Comparison of ENCODE assay signal across 27 cellular contexts in the genomic region with DNA sequence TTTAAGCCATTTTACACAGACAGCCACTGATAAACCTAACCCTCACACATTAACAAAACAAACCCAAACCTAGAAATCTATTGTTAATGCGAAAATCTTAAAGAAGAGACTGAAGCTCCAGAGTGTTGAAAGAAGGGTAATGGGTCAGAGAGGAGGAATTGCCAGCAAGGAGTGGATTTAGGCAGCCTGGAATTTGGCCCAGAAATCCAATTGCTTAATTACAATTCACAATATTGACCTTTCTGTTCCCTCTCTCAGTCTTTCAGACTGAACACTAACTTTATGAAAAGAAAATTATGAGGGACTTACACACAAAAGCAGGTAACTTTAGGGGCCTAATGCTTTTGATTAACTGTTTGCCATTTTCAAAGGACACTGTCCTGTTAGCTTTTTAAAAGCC.
A peak's percentile ranks its signal among the peaks of the same experiment; 100 is the strongest.
DNase-seq lines count a peak whose midpoint lies in the region; ATAC-seq, FAIRE-seq and TF ChIP-seq lines count a peak whose summit lies in the region.
"Had no signal": no experiment of that assay in that cellular context is flagged by ENCODE, and none has a peak within 500 bp of the region (broad histone marks: within the 10 kb centered on the region; RNA-seq: fewer than 3 reads in every experiment).

No MANE protein-coding gene starts in this region.

- no peaks in the 10 kb centered on the region for H3K27me3 ChIP-seq in PC-3 (ENCODE audit: low read length)
- H3K27me3 ChIP-seq: BE2C had no signal

- H3K4me1 ChIP-seq in PC-3 (ENCODE audit: insufficient read depth, low read length) = peaks cover 18% of the 10 kb centered on the region
- H3K4me1 ChIP-seq: A549, BE2C had no signal

- FAIRE-seq in G401.6 (lab: Jason Lieb, UNC) = peak; percentile 11
- FAIRE-seq: A549, D721Med, GM12891, GM18507, H54 had no signal

- no peaks in the 10 kb centered on the region for H3K9me3 ChIP-seq in PC-3 (ENCODE audit: low read length)
- H3K9me3 ChIP-seq: A549, BE2C had no signal

- H3K9ac ChIP-seq in PC-3 (ENCODE audit: low read length) = no peak overlapping the region
- H3K9ac ChIP-seq: BLaER1 treated with 17β-estradiol and CSF1 and Interleukin-3, amounts not matched to agents 10 nM and 100 nM had no signal

- no peaks in the 10 kb centered on the region for H3K36me3 ChIP-seq in PC-3 (ENCODE audit: low read depth, low read length)
- H3K36me3 ChIP-seq: BE2C; BLaER1 treated with 17β-estradiol and CSF1 and Interleukin-3, amounts not matched to agents 10 nM and 100 nM had no signal

- H3K27me3 Mint-ChIP-seq in WTC11 (ENCODE audit: low read depth) (no peaks in the 10 kb centered on the region), mesothelial cell of epicardium (ENCODE audit: low read depth) (no peaks in the 10 kb centered on the region)
- H3K27me3 Mint-ChIP-seq in dendritic cell treated with granulocyte-macrophage colony-stimulating factor and Interleukin-4, amounts not matched to agents 40 ng/mL and 50 ng/mL, for 4 days = no peaks in the 10 kb centered on the region
- H3K27me3 Mint-ChIP-seq: CD4-positive, alpha-beta T cell had no signal

- H3K79me2 ChIP-seq in PC-3 (ENCODE audit: low read length) = no peaks in the 10 kb centered on the region

- no peak overlapping the region for H3K4me3 Mint-ChIP-seq in WTC11
- H3K4me3 Mint-ChIP-seq in dendritic cell treated with granulocyte-macrophage colony-stimulating factor and Interleukin-4, amounts not matched to agents 40 ng/mL and 50 ng/mL, for 4 days = no peak overlapping the region
- no peak overlapping the region for H3K4me3 Mint-ChIP-seq in mesothelial cell of epicardium
- H3K4me3 Mint-ChIP-seq: CD14-positive monocyte; CD4-positive, alpha-beta T cell; CD8-positive, alpha-beta memory T cell had no signal

- H3K27ac ChIP-seq in PC-3 (ENCODE audit: low read length) = no peak overlapping the region
- H3K27ac ChIP-seq: A549; BLaER1 treated with 17β-estradiol and CSF1 and Interleukin-3, amounts not matched to agents 10 nM and 100 nM had no signal

- POLR2A ChIA-PET in WTC11 (lab: Charles Lee) (no interaction called here), PC-3 (lab: Charles Lee; ENCODE audit: unreplicated experiment) (no interaction called here)

- ATAC-seq in WTC11 = no peak
- no peak for ATAC-seq in PC-3
- ATAC-seq: A549 had no signal

- H3K4me3 ChIP-seq in PC-3 (ENCODE audit: low read length) = no peak overlapping the region
- H3K4me3 ChIP-seq: A549; BLaER1 treated with 17β-estradiol and CSF1 and Interleukin-3, amounts not matched to agents 10 nM and 100 nM had no signal

- TF ChIP-seq CTCF in WTC11 (IDR thresholded peaks at IDR 0.05) (no peak), mesothelial cell of epicardium (IDR thresholded peaks at IDR 0.05; ENCODE audit: unreplicated experiment) (no peak), PC-3 (conservative IDR thresholded peaks at IDR 0.05; ENCODE audit: low read depth, low read length) (no peak)

- BruUV-seq in PC-3 (replicated peaks; lab: Mats Ljungman, UMichigan) = no TSS peak

- H3K4me2 ChIP-seq in PC-3 (ENCODE audit: low read length) = no peak overlapping the region
- H3K4me2 ChIP-seq: A549; BLaER1 treated with 17β-estradiol and CSF1 and Interleukin-3, amounts not matched to agents 10 nM and 100 nM had no signal

- H3K27ac Mint-ChIP-seq in WTC11 (0 out of 2 replicates have a peak overlapping the region, but pooled peaks have one; percentile 32), mesothelial cell of epicardium (peak overlapping the region; percentile 80)
- peak overlapping the region; percentile 37 for H3K27ac Mint-ChIP-seq in dendritic cell treated with granulocyte-macrophage colony-stimulating factor and Interleukin-4, amounts not matched to agents 40 ng/mL and 50 ng/mL, for 4 days
- H3K27ac Mint-ChIP-seq: CD14-positive monocyte; CD4-positive, alpha-beta T cell; CD8-positive, alpha-beta memory T cell had no signal

- H4K20me1 ChIP-seq in PC-3 (ENCODE audit: low read length) = no peaks in the 10 kb centered on the region

- intact Hi-C loops in dendritic cell treated with granulocyte-macrophage colony-stimulating factor and Interleukin-4, amounts not matched to agents 40 ng/mL and 50 ng/mL, for 4 days (cut with micrococcal nuclease) = loop anchor here (10.0 kb wide), 1 partner anchor 56 kb away; no protein-coding TSS in a partner anchor
- intact Hi-C loops in PC-3 (cut with micrococcal nuclease) = no loop called here

- no peaks in the 10 kb centered on the region for H3K36me3 Mint-ChIP-seq in WTC11
- H3K36me3 Mint-ChIP-seq in dendritic cell treated with granulocyte-macrophage colony-stimulating factor and Interleukin-4, amounts not matched to agents 40 ng/mL and 50 ng/mL, for 4 days (ENCODE audit: low read depth) = no peaks in the 10 kb centered on the region
- H3K36me3 Mint-ChIP-seq in mesothelial cell of epicardium = peaks cover 25% of the 10 kb centered on the region
- H3K36me3 Mint-ChIP-seq: CD14-positive monocyte; CD8-positive, alpha-beta memory T cell had no signal

- H3K9me2 ChIP-seq in PC-3 (replicated peaks; ENCODE audit: low read length) = no peaks in the 10 kb centered on the region

- H2AFZ ChIP-seq in PC-3 (ENCODE audit: low read length) = no peak overlapping the region

- H3K9me3 Mint-ChIP-seq in WTC11 (peaks cover 3% of the 10 kb centered on the region; the same call in 1 of the 2 replicates), mesothelial cell of epicardium (peaks cover 5% of the 10 kb centered on the region)
- no peaks in the 10 kb centered on the region for H3K9me3 Mint-ChIP-seq in dendritic cell treated with granulocyte-macrophage colony-stimulating factor and Interleukin-4, amounts not matched to agents 40 ng/mL and 50 ng/mL, for 4 days
- H3K9me3 Mint-ChIP-seq: CD14-positive monocyte; CD4-positive, alpha-beta T cell had no signal

- no peak for DNase-seq in WTC11 (ENCODE audit: low spot score)
- no peak for DNase-seq in mesothelial cell of epicardium (ENCODE audit: low spot score in 2 of 2, unreplicated experiment in 2 of 2)
- DNase-seq in NCI-H748 (lab: John Stamatoyannopoulos, UW; ENCODE audit: unreplicated experiment) = no peak
- DNase-seq in RKO (ENCODE audit: low spot score) = no peak
- no peak for DNase-seq in PC-3
- DNase-seq in effector CD4-positive, alpha-beta T cell = no peak
- DNase-seq: 8988T; ACHN; AML-193; BE2C; CD4-positive, alpha-beta T cell; CD8-positive, alpha-beta memory T cell; DMS 273 treated with DMSO at 0.1 percent for 48 hours; DMS79; EL; GF-D8; GOT3; HCEC 1CT had no signal

- H3K4me1 Mint-ChIP-seq in WTC11 (peaks cover 8% of the 10 kb centered on the region), mesothelial cell of epicardium (peaks cover 38% of the 10 kb centered on the region)
- H3K4me1 Mint-ChIP-seq in dendritic cell treated with granulocyte-macrophage colony-stimulating factor and Interleukin-4, amounts not matched to agents 40 ng/mL and 50 ng/mL, for 4 days (ENCODE audit: low read depth) = peaks cover 6% of the 10 kb centered on the region
- H3K4me1 Mint-ChIP-seq: CD8-positive, alpha-beta memory T cell had no signal

- CTCF ChIA-PET in WTC11 (lab: Charles Lee) (interaction anchor here (0.9 kb wide), 1 partner anchor 49 kb away, joined by 3 read pairs; no protein-coding TSS in a partner anchor), PC-3 (lab: Charles Lee) (no interaction called here)

- H3F3A ChIP-seq in PC-3 (ENCODE audit: low read length, unreplicated experiment) = no peaks in the 10 kb centered on the region

TF ChIP-seq in WTC11, 78 proteins besides CTCF, POLR2A, EP300 and RAD21 (continues in another document):
- TF ChIP-seq ESRRA (CRISPR knock-in tag; IDR thresholded peaks at IDR 0.05; ENCODE audit: borderline replicate concordance) (no peak), IRF2 (CRISPR knock-in tag; IDR thresholded peaks at IDR 0.05; ENCODE audit: borderline replicate concordance, low read depth) (no peak), ETV6 (CRISPR knock-in tag; IDR thresholded peaks at IDR 0.05) (no peak), GTF2I (CRISPR knock-in tag; conservative IDR thresholded peaks at IDR 0.05) (no peak), NR2C2 (CRISPR knock-in tag; IDR thresholded peaks at IDR 0.05) (no peak), HMGA2 (CRISPR knock-in tag; IDR thresholded peaks at IDR 0.05) (no peak), SP1 (CRISPR knock-in tag; conservative IDR thresholded peaks at IDR 0.05) (no peak), TCF7 (CRISPR knock-in tag; IDR thresholded peaks at IDR 0.05; ENCODE audit: low read depth) (no peak), FOXK1 (CRISPR knock-in tag; IDR thresholded peaks at IDR 0.05) (no peak), SOX15 (CRISPR knock-in tag; IDR thresholded peaks at IDR 0.05) (no peak)
- TF ChIP-seq, protein P1, sequence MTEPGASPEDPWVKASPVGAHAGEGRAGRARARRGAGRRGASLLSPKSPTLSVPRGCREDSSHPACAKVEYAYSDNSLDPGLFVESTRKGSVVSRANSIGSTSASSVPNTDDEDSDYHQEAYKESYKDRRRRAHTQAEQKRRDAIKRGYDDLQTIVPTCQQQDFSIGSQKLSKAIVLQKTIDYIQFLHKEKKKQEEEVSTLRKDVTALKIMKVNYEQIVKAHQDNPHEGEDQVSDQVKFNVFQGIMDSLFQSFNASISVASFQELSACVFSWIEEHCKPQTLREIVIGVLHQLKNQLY (CRISPR knock-in tag; IDR thresholded peaks at IDR 0.05) = no peak
- TF ChIP-seq, protein P2, sequence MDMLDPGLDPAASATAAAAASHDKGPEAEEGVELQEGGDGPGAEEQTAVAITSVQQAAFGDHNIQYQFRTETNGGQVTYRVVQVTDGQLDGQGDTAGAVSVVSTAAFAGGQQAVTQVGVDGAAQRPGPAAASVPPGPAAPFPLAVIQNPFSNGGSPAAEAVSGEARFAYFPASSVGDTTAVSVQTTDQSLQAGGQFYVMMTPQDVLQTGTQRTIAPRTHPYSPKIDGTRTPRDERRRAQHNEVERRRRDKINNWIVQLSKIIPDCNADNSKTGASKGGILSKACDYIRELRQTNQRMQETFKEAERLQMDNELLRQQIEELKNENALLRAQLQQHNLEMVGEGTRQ (CRISPR knock-in tag; IDR thresholded peaks at IDR 0.05) = no peak
